In the genomic region with DNA sequence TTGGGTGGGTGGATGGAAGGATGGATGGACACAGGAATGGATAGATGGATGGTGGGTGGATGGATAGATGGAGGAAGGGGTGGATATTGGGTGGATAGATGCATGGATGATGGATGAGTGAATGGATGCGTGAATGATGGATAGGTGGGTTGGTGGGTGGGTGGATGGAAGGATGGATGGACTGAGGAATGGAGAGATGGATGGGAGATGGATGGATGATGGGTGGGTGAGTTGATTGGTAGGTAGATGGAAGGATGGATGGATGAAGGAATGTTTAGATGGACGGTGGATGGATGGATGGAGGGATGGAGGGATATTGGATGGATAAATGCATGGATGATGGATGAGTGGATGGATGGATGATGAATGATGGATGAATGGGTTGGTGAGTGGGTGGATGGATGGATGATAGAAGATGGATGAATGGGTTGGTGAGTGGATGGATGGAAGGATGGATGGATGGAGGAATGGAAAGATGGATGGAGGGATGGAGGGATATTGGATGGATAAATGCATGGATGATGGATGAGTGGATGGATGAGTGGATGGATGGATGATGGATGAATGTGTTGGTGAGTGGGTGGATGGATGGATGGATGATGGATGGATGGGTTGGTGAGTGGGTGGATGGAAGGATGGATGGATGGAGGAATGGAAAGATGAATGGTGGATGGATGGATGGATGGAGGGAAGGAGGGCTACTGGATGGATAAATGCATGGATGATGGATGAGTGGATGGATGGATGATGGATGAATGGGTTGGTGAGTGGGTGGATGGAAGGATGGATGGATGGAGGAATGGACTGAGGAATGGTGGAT, we compare ENCODE assay signal across 20 cellular contexts.
"Had no signal": no experiment of that assay in that cellular context is flagged by ENCODE, and none has a peak within 500 bp of the region (broad histone marks: within the 10 kb centered on the region; RNA-seq: fewer than 3 reads in every experiment).

No MANE protein-coding gene starts in this region.

- H3K36me3 ChIP-seq: MG63 had no signal

- FAIRE-seq: RCC 7860 had no signal

- H3K27me3 ChIP-seq: MG63 had no signal

- H3K9ac ChIP-seq: SK-N-SH had no signal

- H3K9me3 ChIP-seq: MG63, SK-N-SH had no signal

- DNase-seq: Karpas-422, KG1, MG63, NCI-H1092 treated with DMSO at 0.1 percent for 48 hours, NCI-H1436, NCI-H187, NCI-H2029, NCI-H2081 treated with DMSO at 0.1 percent for 48 hours, NCI-H2171, NCI-H226, NCI-H446, NCI-H510A, NCI-H524 treated with DMSO at 0.1 percent for 48 hours, NCI-H69, NCI-H774, RPMI8226, SHP77, SK-N-SH, SW 1271 had no signal

- H3K4me2 ChIP-seq: SK-N-SH had no signal

- H3K4me3 ChIP-seq: MG63 had no signal
